Comparison of ENCODE assay signal across 16 cellular contexts in the genomic region with DNA sequence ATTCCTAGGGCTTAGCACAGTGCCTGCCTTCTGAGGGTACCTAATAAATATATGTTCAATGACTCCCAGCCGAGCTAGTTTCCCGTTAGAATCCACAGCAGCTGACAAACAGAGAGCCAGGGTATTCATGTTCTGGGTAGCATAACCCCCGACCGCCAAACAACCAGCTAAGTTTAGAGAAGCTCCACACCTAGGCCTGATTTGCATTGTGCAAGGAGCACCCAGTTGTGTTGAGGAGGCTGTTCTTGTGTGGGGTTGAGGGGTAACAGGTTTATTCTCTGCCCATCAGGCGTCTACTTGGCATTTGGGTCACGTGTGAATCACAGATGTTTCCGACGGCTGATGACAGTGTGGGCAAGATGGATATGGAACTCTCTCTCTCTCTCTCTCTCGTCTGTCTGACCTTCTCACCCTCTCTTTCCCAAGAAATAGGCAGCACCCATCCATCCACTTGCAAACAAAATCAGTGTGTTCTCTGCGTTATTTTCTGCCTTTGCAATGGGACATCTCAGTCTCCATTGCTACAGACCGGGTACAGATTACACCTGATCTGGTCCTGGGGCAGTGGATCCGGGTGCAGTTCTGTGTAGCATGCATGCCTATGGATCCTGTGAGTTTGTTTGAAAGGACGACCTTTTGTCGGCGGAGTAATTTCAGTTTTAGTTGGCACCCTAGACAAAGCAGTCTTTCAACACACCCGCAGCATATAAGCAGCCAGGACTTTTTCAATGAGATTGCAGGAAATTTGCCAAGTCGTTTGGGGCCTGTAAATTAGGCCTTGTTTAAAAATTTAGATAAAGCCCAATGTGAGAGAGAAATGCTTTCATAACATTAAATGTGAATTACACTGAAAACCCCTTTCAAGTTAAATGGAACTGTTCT. TPM values are rescaled to one million over a fixed set of nuclear protein-coding genes. Genes with fewer than 3 reads are reported as not detected.
DNase-seq lines count a peak whose midpoint lies in the region; ATAC-seq and TF ChIP-seq lines count a peak whose summit lies in the region.
"Had no signal": no experiment of that assay in that cellular context is flagged by ENCODE, and none has a peak within 500 bp of the region (broad histone marks: within the 10 kb centered on the region; RNA-seq: fewer than 3 reads in every experiment).

No MANE protein-coding gene starts in this region.

- in situ Hi-C loops in IMR-90 (cut with MboI; ENCODE audit: low sequenced_read_pairs): no loop called here
- in situ Hi-C loops in GM13977 (cut with MboI; ENCODE audit: low pct_unique_long_range_greater_than_20kb, low sequenced_read_pairs, unreplicated experiment): no loop called here

- no peak for TF ChIP-seq CTCF in IMR-90 (conservative IDR thresholded peaks at IDR 0.05; ENCODE audit: low read depth, low read length)
- TF ChIP-seq CTCF in dorsolateral prefrontal cortex (IDR thresholded peaks at IDR 0.05 in 54 of 56, conservative IDR thresholded peaks at IDR 0.05 in 2 of 56; ENCODE audit: low read depth in 1 of 56, partially characterized antibody in 56 of 56): peak in 1 of 56 donors; percentile 23
- no peak for TF ChIP-seq CTCF in parathyroid adenoma (IDR thresholded peaks at IDR 0.05)
- TF ChIP-seq CTCF in GM13977 (IDR thresholded peaks at IDR 0.05; ENCODE audit: extremely low read depth, insufficient read depth, missing control alignments): no peak

- no peak overlapping the region for H3K4me3 ChIP-seq in IMR-90 (ENCODE audit: insufficient read depth, low read depth, low read length)
- H3K4me3 ChIP-seq in dorsolateral prefrontal cortex: peak overlapping the region in 38 of 59 donors; percentile 7 to 63 (median 36)
- no peak overlapping the region for H3K4me3 ChIP-seq in parathyroid adenoma (ENCODE audit: low read depth, low read length)
- no peak overlapping the region for H3K4me3 ChIP-seq in CD8-positive, alpha-beta memory T cell (ENCODE audit: low read length)
- H3K4me3 ChIP-seq: HAP-1, heart left ventricle, ovary had no signal

- POLR2A ChIA-PET in IMR-90 (lab: Charles Lee; ENCODE audit: unreplicated experiment): no interaction called here
- POLR2A ChIA-PET in CD8-positive, alpha-beta memory T cell (lab: Charles Lee): no interaction called here

- dilution Hi-C loops in IMR-90 (cut with HindIII; ENCODE audit: low sequenced_read_pairs, unreplicated experiment): no loop called here

- H2BK5ac ChIP-seq in IMR-90 (ENCODE audit: low read depth, low read length, poor library complexity, severe bottlenecking): no peak overlapping the region

- no peak overlapping the region for H3K27ac Mint-ChIP-seq in CD8-positive, alpha-beta memory T cell
- H3K27ac Mint-ChIP-seq: activated CD4-positive, alpha-beta memory T cell treated with anti-CD3 and anti-CD28 coated beads for 36 hours; activated T-helper 1 cell treated with anti-CD3 and anti-CD28 coated beads, Interleukin-12 subunit alpha, Interleukin-12 subunit beta, Interleukin-2, Interleukin-4 antibody, amounts not matched to agents 30 ng/mL and 10 ng/mL and 1 ng/mL, durations not matched to agents 14 hours and 24 hours and 36 hours had no signal

- DNase-seq in IMR-90: no peak
- DNase-seq in dorsolateral prefrontal cortex: peak in 3 of 10 donors; percentile 27 to 52 (median 50)
- DNase-seq in inferior parietal cortex (ENCODE audit: extremely low spot score): peak; percentile 82
- DNase-seq in NCI-H2196 (lab: John Stamatoyannopoulos, UW; ENCODE audit: unreplicated experiment): no peak
- no peak for DNase-seq in GM13977 (ENCODE audit: low spot score)
- DNase-seq in activated effector memory CD4-positive, alpha-beta T cell treated with anti-CD3 and anti-CD28 coated beads, Interleukin-2, amount 50 U/mL, for 16 hours: no peak
- DNase-seq in CD8-positive, alpha-beta memory T cell: no peak
- DNase-seq: activated CD4-positive, alpha-beta memory T cell treated with anti-CD3 and anti-CD28 coated beads for 36 hours; NCI-H187 treated with DMSO at 0.1 percent for 48 hours; NCI-H748 treated with DMSO at 0.1 percent for 48 hours; ovary; T1000 had no signal

- no peak overlapping the region for H3K4me3 Mint-ChIP-seq in CD8-positive, alpha-beta memory T cell
- H3K4me3 Mint-ChIP-seq: activated CD4-positive, alpha-beta memory T cell treated with anti-CD3 and anti-CD28 coated beads for 36 hours; activated T-helper 1 cell treated with anti-CD3 and anti-CD28 coated beads, Interleukin-12 subunit alpha, Interleukin-12 subunit beta, Interleukin-2, Interleukin-4 antibody, amounts not matched to agents 30 ng/mL and 10 ng/mL and 1 ng/mL, durations not matched to agents 14 hours and 24 hours and 36 hours had no signal

- intact Hi-C loops in IMR-90 (cut with micrococcal nuclease): no loop called here
- intact Hi-C loops in dorsolateral prefrontal cortex (cut with DNase I): loop anchor here in 1 of 2 donors (10.0 kb wide), 1 partner anchor 297 kb away; no protein-coding TSS in a partner anchor

- no peak for TF ChIP-seq POLR2A in IMR-90 (IDR thresholded peaks at IDR 0.05; ENCODE audit: low read depth, low read length)

- H3K36me3 ChIP-seq in IMR-90 (ENCODE audit: control insufficient read depth, insufficient read depth, low read length) (no peaks in the 10 kb centered on the region), parathyroid adenoma (ENCODE audit: control insufficient read depth, insufficient read depth, low read length) (no peaks in the 10 kb centered on the region)
- H3K36me3 ChIP-seq in CD8-positive, alpha-beta memory T cell (ENCODE audit: insufficient read depth, low read length): no peaks in the 10 kb centered on the region
- H3K36me3 ChIP-seq: HAP-1, heart left ventricle, ovary had no signal

- no peaks in the 10 kb centered on the region for H3K9me3 Mint-ChIP-seq in CD8-positive, alpha-beta memory T cell
- H3K9me3 Mint-ChIP-seq: activated CD4-positive, alpha-beta memory T cell treated with anti-CD3 and anti-CD28 coated beads for 36 hours; activated T-helper 1 cell treated with anti-CD3 and anti-CD28 coated beads, Interleukin-12 subunit alpha, Interleukin-12 subunit beta, Interleukin-2, Interleukin-4 antibody, amounts not matched to agents 30 ng/mL and 10 ng/mL and 1 ng/mL, durations not matched to agents 14 hours and 24 hours and 36 hours had no signal

- H3K4me1 Mint-ChIP-seq in CD8-positive, alpha-beta memory T cell: no peaks in the 10 kb centered on the region

- H3K9me3 ChIP-seq in IMR-90 (ENCODE audit: control insufficient read depth, insufficient read depth, low read length): 0 out of 2 replicates have a peak, but pooled peaks cover 3% of the 10 kb centered on the region
- H3K9me3 ChIP-seq in parathyroid adenoma (ENCODE audit: control insufficient read depth, low read length): no peaks in the 10 kb centered on the region
- peaks cover 3% of the 10 kb centered on the region for H3K9me3 ChIP-seq in CD8-positive, alpha-beta memory T cell (ENCODE audit: low read length)
- H3K9me3 ChIP-seq: HAP-1, heart left ventricle, ovary had no signal

- H3K23ac ChIP-seq in IMR-90 (ENCODE audit: low read depth, low read length): no peak overlapping the region

- no peak overlapping the region for H3K4me2 ChIP-seq in IMR-90 (ENCODE audit: low read depth, low read length)
- H3K4me2 ChIP-seq in parathyroid adenoma (ENCODE audit: low read length): peak overlapping the region; percentile 40

- H3K9ac ChIP-seq in IMR-90 (ENCODE audit: low read depth, low read length) (no peak overlapping the region), parathyroid adenoma (no peak overlapping the region)

- no TSS peak for BruUV-seq in IMR-90 (replicated peaks; lab: Mats Ljungman, UMichigan)

- H3K9me1 ChIP-seq in IMR-90 (ENCODE audit: insufficient read depth, low read length): no peaks in the 10 kb centered on the region

- 50% methylated on average over 2 of the region's 17 CpGs; no CpG with 5 or more reads in 1 of the 2 experiments for WGBS in IMR-90 (ENCODE audit: extremely low coverage in 2 of 2, insufficient read length in 1 of 2), 2 experiments

- no peak overlapping the region for H3K4ac ChIP-seq in IMR-90 (ENCODE audit: low read depth, low read length)

- no peaks in the 10 kb centered on the region; the same call in 1 of the 2 replicates for H3K27me3 ChIP-seq in IMR-90 (ENCODE audit: control insufficient read depth, insufficient read depth, low read length)
- no peaks in the 10 kb centered on the region for H3K27me3 ChIP-seq in dorsolateral prefrontal cortex
- H3K27me3 ChIP-seq in parathyroid adenoma (ENCODE audit: control insufficient read depth, insufficient read depth, low read length): no peaks in the 10 kb centered on the region
- no peaks in the 10 kb centered on the region for H3K27me3 ChIP-seq in CD8-positive, alpha-beta memory T cell (ENCODE audit: insufficient read depth, low read length, poor library complexity, severe bottlenecking)
- H3K27me3 ChIP-seq: ovary had no signal

- no peak overlapping the region for H4K91ac ChIP-seq in IMR-90 (ENCODE audit: insufficient read depth, low read depth, low read length)

- H4K8ac ChIP-seq in IMR-90 (ENCODE audit: low read depth in 2 of 2, low read length in 2 of 2): no peak overlapping the region

- no peaks in the 10 kb centered on the region for H3K79me2 ChIP-seq in parathyroid adenoma

- no peak for TF ChIP-seq RAD21 in IMR-90 (IDR thresholded peaks at IDR 0.05; ENCODE audit: low read length)

- H2AFZ ChIP-seq in IMR-90 (replicated peaks; ENCODE audit: low read length, poor library complexity) (no peak overlapping the region), parathyroid adenoma (no peak overlapping the region)

- no peak overlapping the region for H2BK15ac ChIP-seq in IMR-90 (ENCODE audit: low read depth, low read length)

- H3K14ac ChIP-seq in IMR-90 (replicated peaks; ENCODE audit: low read depth, low read length): no peak overlapping the region

- no peak overlapping the region for H2BK120ac ChIP-seq in IMR-90 (ENCODE audit: low read depth, low read length)

- H2AK9ac ChIP-seq in IMR-90 (replicated peaks; ENCODE audit: low read depth, low read length, poor library complexity): no peak overlapping the region

- CTCF ChIA-PET in IMR-90 (lab: Yijun Ruan, JAX): no interaction called here
- CTCF ChIA-PET in CD8-positive, alpha-beta memory T cell (lab: Charles Lee): no interaction called here

- H3K79me1 ChIP-seq in IMR-90 (ENCODE audit: low read depth in 1 of 2, low read length in 2 of 2): no peaks in the 10 kb centered on the region

- no peak overlapping the region for H2BK20ac ChIP-seq in IMR-90 (ENCODE audit: low read depth, low read length)

- no peak overlapping the region for H2AK5ac ChIP-seq in IMR-90 (ENCODE audit: low read depth, low read length)

- no peak overlapping the region; the same call in 1 of the 2 replicates for H4K5ac ChIP-seq in IMR-90 (ENCODE audit: low read depth, low read length)

- H3K27me3 Mint-ChIP-seq in CD8-positive, alpha-beta memory T cell: no peaks in the 10 kb centered on the region
- H3K27me3 Mint-ChIP-seq: activated CD4-positive, alpha-beta memory T cell treated with anti-CD3 and anti-CD28 coated beads for 36 hours had no signal

- ATAC-seq in IMR-90 (ENCODE audit: low read depth): peak; percentile 32; the same call in 1 of the 2 replicates

- H3K36me3 Mint-ChIP-seq in CD8-positive, alpha-beta memory T cell: no peaks in the 10 kb centered on the region
- H3K36me3 Mint-ChIP-seq: activated CD4-positive, alpha-beta memory T cell treated with anti-CD3 and anti-CD28 coated beads for 36 hours had no signal

- H3K27ac ChIP-seq in IMR-90 (ENCODE audit: insufficient read depth, low read length) (peak overlapping the region; percentile 62; the same call in 1 of the 2 replicates), dorsolateral prefrontal cortex (peak overlapping the region; percentile 40 to 95 (median 87)), parathyroid adenoma (no peak overlapping the region)
- H3K27ac ChIP-seq in CD8-positive, alpha-beta memory T cell (ENCODE audit: low read depth, low read length): no peak overlapping the region
- H3K27ac ChIP-seq: ovary had no signal

- H3K4me1 ChIP-seq in IMR-90 (ENCODE audit: control insufficient read depth, insufficient read depth, low read length): peaks cover 5% of the 10 kb centered on the region; the same call in 1 of the 2 replicates
- no peaks in the 10 kb centered on the region for H3K4me1 ChIP-seq in parathyroid adenoma
- no peaks in the 10 kb centered on the region for H3K4me1 ChIP-seq in CD8-positive, alpha-beta memory T cell (ENCODE audit: insufficient read depth, low read length)

- H3K56ac ChIP-seq in IMR-90 (ENCODE audit: extremely low read depth, insufficient read depth, low read length): no peak overlapping the region

- H3K18ac ChIP-seq in IMR-90 (ENCODE audit: low read depth, low read length): no peak overlapping the region; the same call in 1 of the 2 replicates

- H4K20me1 ChIP-seq in IMR-90 (ENCODE audit: insufficient read depth, low read length): no peaks in the 10 kb centered on the region

RNA-seq across cellular contexts. Expression of a gene that starts 29.4 kb away (rescaled TPM):
- total RNA-seq in IMR-90 (2012; rRNA removed) (5.2 and 5.6 TPM in 2 replicates), dorsolateral prefrontal cortex (10 to 100 TPM; 51.1 to 93.6 (median 76.3) TPM)
- polyA plus RNA-seq in IMR-90 (2012; rRNA removed): 10.5 and 10.7 TPM in 2 replicates
- 5.4 and 7.7 TPM in 2 replicates for polyA plus RNA-seq in IMR-90 (2012; cell fraction: cytosol; rRNA removed)
- polyA plus RNA-seq in IMR-90 (2012; cell fraction: nucleus; rRNA removed; ENCODE audit: low replicate concordance): 18.9 and 21.1 TPM in 2 replicates
- under 1 TPM; 0.18 to 0.35 TPM for total RNA-seq in CD8-positive, alpha-beta memory T cell
- 0.15 TPM for polyA plus RNA-seq in CD8-positive, alpha-beta memory T cell

Comparison
In these comparisons a context has a peak if more than half of its experiments do, and no peak if none do; other contexts are left out.
1. H3K27ac ChIP-seq: peak in IMR-90 (single experiment) and dorsolateral prefrontal cortex (59 of 59); none in parathyroid adenoma (single experiment) and CD8-positive, alpha-beta memory T cell (single experiment).
2. H3K4me3 ChIP-seq: peak in dorsolateral prefrontal cortex (38 of 59); none in IMR-90 (single experiment), parathyroid adenoma (single experiment) and CD8-positive, alpha-beta memory T cell (single experiment).